9 cellular contexts compared by ENCODE assay signal in genomic region chr18:34158881-34159690, GRCh38.
DNase-seq lines count a peak whose midpoint lies in the region; ATAC-seq and FAIRE-seq lines count a peak whose summit lies in the region.
"Had no signal": no experiment of that assay in that cellular context is flagged by ENCODE, and none has a peak within 500 bp of the region (broad histone marks: within the 10 kb centered on the region; RNA-seq: fewer than 3 reads in every experiment).

No MANE protein-coding gene starts in this region.

- H3K9me3 ChIP-seq in neuron (ENCODE audit: low read length) = no peaks in the 10 kb centered on the region
- H3K9me3 ChIP-seq: neutrophil had no signal

- no peak for FAIRE-seq in RCC 7860 (lab: Jason Lieb, UNC)

- no peaks in the 10 kb centered on the region for H3K36me3 ChIP-seq in neuron (ENCODE audit: insufficient read depth, low read length)
- H3K36me3 ChIP-seq: neutrophil had no signal

- peak overlapping the region; percentile 96 for H2AFZ ChIP-seq in neuron (ENCODE audit: low read depth, low read length)

- peaks cover 10% of the 10 kb centered on the region for H3K4me1 ChIP-seq in neuron (ENCODE audit: insufficient read depth, low read length)

- no peaks in the 10 kb centered on the region for H3K27me3 ChIP-seq in neuron (ENCODE audit: insufficient read depth, low read length)

- peak overlapping the region; percentile 55 for H3K4me3 ChIP-seq in neuron (ENCODE audit: low read length)

- ATAC-seq in GM21529 (IDR thresholded peaks at IDR 0.05; ENCODE audit: unreplicated experiment) = no peak

- peak; percentile 7 for DNase-seq in activated naive CD4-positive, alpha-beta T cell treated with anti-CD3 and anti-CD28 coated beads, Interleukin-2, amount 50 U/mL, for 16 hours
- no peak for DNase-seq in activated naive CD4-positive, alpha-beta T cell treated with Interleukin-2 at 50 U/mL for 16 hours
- DNase-seq in RPMI8226 (peak; percentile 33), globus pallidus (ENCODE audit: low spot score) (peak; percentile 63), RCC 7860 (ENCODE audit: low spot score) (no peak)
- no peak for DNase-seq in stimulated activated CD4-positive, alpha-beta T cell treated with anti-CD3 and anti-CD28 coated beads, Interleukin-2, amount 100 ng/mL, for 48 hours

Comparison
In these comparisons a context has a peak if more than half of its experiments do, and no peak if none do; other contexts are left out.
1. DNase-seq: peak in activated naive CD4-positive, alpha-beta T cell treated with anti-CD3 and anti-CD28 coated beads, Interleukin-2, amount 50 U/mL, for 16 hours (single experiment), RPMI8226 (single experiment) and globus pallidus (single experiment); none in activated naive CD4-positive, alpha-beta T cell treated with Interleukin-2 at 50 U/mL for 16 hours (single experiment), stimulated activated CD4-positive, alpha-beta T cell treated with anti-CD3 and anti-CD28 coated beads, Interleukin-2, amount 100 ng/mL, for 48 hours (0 of 2) and RCC 7860 (single experiment).